In the genomic region with DNA sequence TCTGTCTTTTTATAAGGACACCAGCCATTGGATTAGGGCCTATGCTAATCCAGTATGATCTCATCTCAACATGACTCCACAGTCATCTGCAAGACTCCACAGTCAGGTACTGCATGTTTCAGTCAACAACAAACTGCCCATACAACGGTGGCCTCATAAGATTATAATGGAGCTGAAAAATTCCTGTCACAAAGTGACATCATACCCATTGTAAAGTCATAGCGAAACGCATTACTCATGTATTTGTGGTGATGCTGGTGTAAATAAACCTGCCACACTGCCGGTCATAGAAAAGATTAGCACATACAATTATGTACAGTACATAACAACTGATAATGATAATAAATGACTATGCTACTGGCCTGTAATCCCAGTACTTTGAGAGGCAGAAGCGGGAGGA, we compare ENCODE assay signal across 22 cellular contexts.
A peak's percentile ranks its signal among the peaks of the same experiment; 100 is the strongest.
DNase-seq lines count a peak whose midpoint lies in the region; ATAC-seq and TF ChIP-seq lines count a peak whose summit lies in the region.
"Had no signal": no experiment of that assay in that cellular context is flagged by ENCODE, and none has a peak within 500 bp of the region (broad histone marks: within the 10 kb centered on the region; RNA-seq: fewer than 3 reads in every experiment).

No MANE protein-coding gene starts in this region.

- 73% methylated on average over 2 of the region's 5 CpGs for WGBS in mesenchymal stem cell

- no peak overlapping the region for H3K4me2 ChIP-seq in mesenchymal stem cell (ENCODE audit: low read length, poor library complexity, severe bottlenecking)

- peak; percentile 48 for ATAC-seq in HG02798 (IDR thresholded peaks at IDR 0.05; ENCODE audit: poor library complexity, unreplicated experiment)
- no peak for ATAC-seq in HG03108 (IDR thresholded peaks at IDR 0.05; ENCODE audit: unreplicated experiment)
- no peak for ATAC-seq in GM21515 (IDR thresholded peaks at IDR 0.05; ENCODE audit: unreplicated experiment)
- no peak for ATAC-seq in GM18502 (IDR thresholded peaks at IDR 0.05; ENCODE audit: poor library complexity, unreplicated experiment)
- ATAC-seq: left ventricle myocardium superior had no signal

- H3K27me3 ChIP-seq in WERI-Rb-1 (ENCODE audit: insufficient read depth, low read depth, severe bottlenecking) (no peaks in the 10 kb centered on the region), mesenchymal stem cell (ENCODE audit: control insufficient read depth in 1 of 2, insufficient read depth in 1 of 2, low read length in 2 of 2) (no peaks in the 10 kb centered on the region)
- H3K27me3 ChIP-seq: BE2C, ovary had no signal

- H3K9ac ChIP-seq in mesenchymal stem cell (ENCODE audit: low read length) = no peak overlapping the region

- H3K79me1 ChIP-seq in mesenchymal stem cell (replicated peaks; ENCODE audit: low read length, poor library complexity, severe bottlenecking) = no peaks in the 10 kb centered on the region

- H2BK5ac ChIP-seq in mesenchymal stem cell (ENCODE audit: low read depth, low read length, poor library complexity, severe bottlenecking) = no peak overlapping the region

- H3K9me3 ChIP-seq in WERI-Rb-1 (ENCODE audit: severe bottlenecking) = no peaks in the 10 kb centered on the region
- no peaks in the 10 kb centered on the region for H3K9me3 ChIP-seq in mesenchymal stem cell (ENCODE audit: control insufficient read depth, low read length)
- H3K9me3 ChIP-seq: BE2C, ovary, thoracic aorta had no signal

- H2BK15ac ChIP-seq in mesenchymal stem cell (ENCODE audit: low read depth, poor library complexity, severe bottlenecking) = no peak overlapping the region

- H3K18ac ChIP-seq in mesenchymal stem cell (ENCODE audit: low read depth in 1 of 2, low read length in 2 of 2) = no peak overlapping the region

- H4K91ac ChIP-seq in mesenchymal stem cell (ENCODE audit: low read length) = no peak overlapping the region

- H3K14ac ChIP-seq in mesenchymal stem cell (ENCODE audit: low read length in 2 of 2) = no peak overlapping the region

- peaks cover 5% of the 10 kb centered on the region for H3K4me1 ChIP-seq in mesenchymal stem cell (ENCODE audit: control insufficient read depth, insufficient read depth, low read depth, low read length)
- H3K4me1 ChIP-seq: BE2C had no signal

- no peak overlapping the region for H2BK120ac ChIP-seq in mesenchymal stem cell (ENCODE audit: low read depth, low read length)

- H3K4me3 ChIP-seq in WERI-Rb-1 (ENCODE audit: low read depth, low read length) (no peak overlapping the region), mesenchymal stem cell (ENCODE audit: insufficient read depth in 1 of 2, low read depth in 1 of 2, low read length in 2 of 2) (no peak overlapping the region)
- H3K4me3 ChIP-seq: ovary, thoracic aorta had no signal

- H3K36me3 ChIP-seq in WERI-Rb-1 (no peaks in the 10 kb centered on the region), mesenchymal stem cell (ENCODE audit: control insufficient read depth in 1 of 2, insufficient read depth in 2 of 2, low read depth in 1 of 2, low read length in 2 of 2) (no peaks in the 10 kb centered on the region)
- H3K36me3 ChIP-seq: BE2C, ovary, thoracic aorta had no signal

- H2AFZ ChIP-seq in mesenchymal stem cell (ENCODE audit: low read depth, low read length) = no peak overlapping the region

- H3K27ac ChIP-seq in WERI-Rb-1 (peak overlapping the region; percentile 65), mesenchymal stem cell (ENCODE audit: low read length, poor library complexity, severe bottlenecking) (no peak overlapping the region)
- H3K27ac ChIP-seq: 22Rv1, HL-60, ovary, thoracic aorta had no signal

- TF ChIP-seq CTCF in WERI-Rb-1 (IDR thresholded peaks at IDR 0.05; ENCODE audit: low read depth, low read length) = no peak

- H2BK12ac ChIP-seq in mesenchymal stem cell (ENCODE audit: low read length in 2 of 2) = no peak overlapping the region

- H3K23ac ChIP-seq in mesenchymal stem cell (ENCODE audit: low read length in 2 of 2) = no peak overlapping the region

- H2AK5ac ChIP-seq in mesenchymal stem cell (ENCODE audit: low read length, severe bottlenecking) = no peak overlapping the region

- H4K8ac ChIP-seq in mesenchymal stem cell (ENCODE audit: low read length) = no peak overlapping the region

- peak; percentile 3 for DNase-seq in NCI-H748 (lab: John Stamatoyannopoulos, UW; ENCODE audit: unreplicated experiment)
- no peak for DNase-seq in NCI-H748 treated with DMSO at 0.1 percent for 48 hours (lab: John Stamatoyannopoulos, UW)
- DNase-seq in WERI-Rb-1 = peak; percentile 71
- DNase-seq in mesenchymal stem cell = peak; percentile 81
- DNase-seq: activated CD4-positive, alpha-beta T cell treated with anti-CD3 and anti-CD28 coated beads for 48 hours; amygdala; BE2C; Calu3; foreskin melanocyte; GDM1; KG1; left ventricle myocardium superior; ovary; SIG-M5; stimulated activated CD4-positive, alpha-beta T cell treated with anti-CD3 and anti-CD28 coated beads, Interleukin-4, amount 100 ng/mL, for 24 hours had no signal

- H3K4ac ChIP-seq in mesenchymal stem cell (ENCODE audit: low read depth in 1 of 2, low read length in 2 of 2) = no peak overlapping the region
